1 cellular context compared by ENCODE assay signal in genomic region chr1:43036457-43036827, GRCh38.
TF ChIP-seq lines count a peak whose summit lies in the region.

No MANE protein-coding gene starts in this region.

TF ChIP-seq in HepG2, 621 proteins besides CTCF, POLR2A, EP300 and RAD21 (continued from another document and continues in another):
- TF ChIP-seq THAP8 (CRISPR knock-in tag; IDR thresholded peaks at IDR 0.05; ENCODE audit: borderline replicate concordance) (no peak), THAP11 (CRISPR knock-in tag; IDR thresholded peaks at IDR 0.05) (no peak), ZNF878 (CRISPR knock-in tag; IDR thresholded peaks at IDR 0.05) (no peak; the same call in 1 of the 2 replicates), ZNF496 (CRISPR knock-in tag; IDR thresholded peaks at IDR 0.05; ENCODE audit: insufficient replicate concordance) (no peak), TP53 (CRISPR knock-in tag; conservative IDR thresholded peaks at IDR 0.05) (no peak), REPIN1 (CRISPR knock-in tag; IDR thresholded peaks at IDR 0.05; ENCODE audit: borderline replicate concordance, low read depth) (no peak), ZNF18 (CRISPR knock-in tag; IDR thresholded peaks at IDR 0.05; ENCODE audit: insufficient replicate concordance) (no peak), ZBTB25 (CRISPR knock-in tag; IDR thresholded peaks at IDR 0.05) (0 out of 2 replicates have a peak, but pooled peaks have one; percentile 5), ZNF260 (CRISPR knock-in tag; IDR thresholded peaks at IDR 0.05; ENCODE audit: borderline replicate concordance, low read depth) (no peak), ZFP91 (CRISPR knock-in tag; IDR thresholded peaks at IDR 0.05; ENCODE audit: borderline replicate concordance) (peak; percentile 5; the same call in 1 of the 2 replicates), LCORL (IDR thresholded peaks at IDR 0.05) (no peak), LCORL (CRISPR knock-in tag; IDR thresholded peaks at IDR 0.05) (no peak), ARID4A (CRISPR knock-in tag; IDR thresholded peaks at IDR 0.05; ENCODE audit: borderline replicate concordance) (no peak), ZNF225 (CRISPR knock-in tag; IDR thresholded peaks at IDR 0.05) (no peak), ZNF775 (CRISPR knock-in tag; IDR thresholded peaks at IDR 0.05; ENCODE audit: borderline replicate concordance) (no peak), ZNF724P (CRISPR knock-in tag; IDR thresholded peaks at IDR 0.05; ENCODE audit: borderline replicate concordance) (no peak), ZXDC (CRISPR knock-in tag; IDR thresholded peaks at IDR 0.05) (no peak), MAFF (IDR thresholded peaks at IDR 0.05; ENCODE audit: low read depth, low read length) (no peak), FUBP1 (CRISPR knock-in tag; IDR thresholded peaks at IDR 0.05; ENCODE audit: borderline replicate concordance) (no peak), POLR2AphosphoS5 (IDR thresholded peaks at IDR 0.05; ENCODE audit: low read depth, low read length) (0 out of 2 replicates have a peak, but pooled peaks have one; percentile 16), HCFC1 (IDR thresholded peaks at IDR 0.05; ENCODE audit: low read depth, low read length) (no peak), ZNF629 (CRISPR knock-in tag; conservative IDR thresholded peaks at IDR 0.05) (no peak), NR2C2 (CRISPR knock-in tag; IDR thresholded peaks at IDR 0.05; ENCODE audit: borderline replicate concordance) (no peak), KDM5A (IDR thresholded peaks at IDR 0.05; ENCODE audit: borderline replicate concordance, low read length) (no peak), FOXK2 (IDR thresholded peaks at IDR 0.05) (no peak), HOMEZ (CRISPR knock-in tag; IDR thresholded peaks at IDR 0.05; ENCODE audit: low read depth) (no peak), ZSCAN25 (CRISPR knock-in tag; IDR thresholded peaks at IDR 0.05) (no peak), SSRP1 (CRISPR knock-in tag; IDR thresholded peaks at IDR 0.05) (no peak), ZNF839 (CRISPR knock-in tag; IDR thresholded peaks at IDR 0.05; ENCODE audit: borderline replicate concordance) (no peak), TCF7L2 (IDR thresholded peaks at IDR 0.05; ENCODE audit: low read depth, low read length) (no peak), ZNF460 (CRISPR knock-in tag; IDR thresholded peaks at IDR 0.05; ENCODE audit: borderline replicate concordance) (no peak), CENPX (CRISPR knock-in tag; IDR thresholded peaks at IDR 0.05) (no peak), MBNL3 (CRISPR knock-in tag; conservative IDR thresholded peaks at IDR 0.05) (no peak), ZFP82 (CRISPR knock-in tag; IDR thresholded peaks at IDR 0.05; ENCODE audit: borderline replicate concordance) (0 out of 2 replicates have a peak, but pooled peaks have one; percentile 40), ZNF780A (CRISPR knock-in tag; IDR thresholded peaks at IDR 0.05) (no peak), SP2 (CRISPR knock-in tag; IDR thresholded peaks at IDR 0.05) (no peak), ZBTB3 (CRISPR knock-in tag; IDR thresholded peaks at IDR 0.05; ENCODE audit: borderline replicate concordance, low read depth) (no peak), SNAPC4 (CRISPR knock-in tag; IDR thresholded peaks at IDR 0.05) (no peak), ISX (CRISPR knock-in tag; conservative IDR thresholded peaks at IDR 0.05) (no peak), ASH2L (IDR thresholded peaks at IDR 0.05; ENCODE audit: insufficient read length, low read depth, low read length) (no peak)
